Comparison of ENCODE assay signal across 16 cellular contexts in the genomic region with DNA sequence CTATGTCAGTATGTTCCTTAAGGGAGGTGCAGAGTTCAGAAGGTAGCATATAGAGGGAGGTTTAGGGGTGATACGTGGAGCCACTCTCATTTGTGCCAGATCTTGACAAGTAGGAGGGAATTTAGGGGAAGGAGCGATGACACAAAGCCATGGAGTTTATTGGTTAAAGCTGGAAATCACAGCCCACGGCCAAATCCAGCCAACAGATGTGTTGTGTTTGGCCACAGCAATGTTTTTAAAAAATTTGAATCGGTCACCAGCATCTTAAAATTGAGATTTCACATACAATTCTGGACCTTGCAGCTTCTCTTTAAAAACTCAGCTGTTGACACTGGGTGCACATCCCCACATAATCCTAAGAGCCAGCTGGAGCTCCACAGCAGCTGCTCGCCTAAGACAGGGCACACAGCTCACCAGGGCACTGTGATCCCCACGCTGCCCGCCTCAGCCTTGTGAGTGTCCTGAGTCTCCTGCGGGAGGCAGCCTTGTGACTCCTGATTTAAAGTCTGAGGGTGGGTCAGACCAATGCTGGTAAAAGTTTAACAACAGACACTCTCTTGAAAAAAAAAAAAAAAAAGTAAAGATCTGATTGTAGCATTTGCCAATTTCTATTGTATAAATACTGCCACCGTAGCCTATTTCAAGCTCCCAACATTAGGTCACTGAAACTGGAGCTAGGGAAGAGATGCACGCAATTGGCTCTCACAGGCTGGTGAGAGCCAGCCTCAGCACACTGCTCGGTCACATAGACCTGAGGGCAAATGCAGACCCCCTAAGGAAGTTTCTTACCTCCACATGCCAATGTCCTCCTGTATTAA.
DNase-seq lines count a peak whose midpoint lies in the region; ATAC-seq and TF ChIP-seq lines count a peak whose summit lies in the region.
"Had no signal": no experiment of that assay in that cellular context is flagged by ENCODE, and none has a peak within 500 bp of the region (broad histone marks: within the 10 kb centered on the region; RNA-seq: fewer than 3 reads in every experiment).

No MANE protein-coding gene starts in this region.

- no peak overlapping the region for H4K5ac ChIP-seq in mesendoderm (ENCODE audit: low read length)

- no peak overlapping the region for H3K18ac ChIP-seq in mesendoderm (ENCODE audit: low read length)

- H3K9me3 Mint-ChIP-seq in endothelial cell (ENCODE audit: unreplicated experiment) = no peaks in the 10 kb centered on the region
- H3K9me3 Mint-ChIP-seq: activated CD4-positive, alpha-beta T cell treated with anti-CD3 and anti-CD28 coated beads, Interleukin-2, amount 10 ng/mL, durations not matched to agents 7 days and 5 days had no signal

- H3K36me3 Mint-ChIP-seq in endothelial cell (ENCODE audit: low read depth, unreplicated experiment) = peaks cover 3% of the 10 kb centered on the region

- no peaks in the 10 kb centered on the region for H3K27me3 ChIP-seq in mesendoderm (ENCODE audit: insufficient read depth, low read length, poor library complexity)

- H3K4me3 ChIP-seq in mesendoderm (ENCODE audit: low read length) = no peak overlapping the region
- H3K4me3 ChIP-seq: gastrocnemius medialis had no signal

- H4K8ac ChIP-seq in mesendoderm (ENCODE audit: low read depth, low read length) = no peak overlapping the region

- no peak overlapping the region for H3K4ac ChIP-seq in mesendoderm (ENCODE audit: low read depth, low read length)

- no peak overlapping the region for H3K23ac ChIP-seq in mesendoderm (ENCODE audit: low read length)

- peak overlapping the region; percentile 44 for H3K27ac Mint-ChIP-seq in endothelial cell (ENCODE audit: unreplicated experiment)
- H3K27ac Mint-ChIP-seq: activated CD4-positive, alpha-beta T cell treated with anti-CD3 and anti-CD28 coated beads, Interleukin-2, amount 10 ng/mL, durations not matched to agents 7 days and 5 days had no signal

- peaks cover 54% of the 10 kb centered on the region for H3K4me1 Mint-ChIP-seq in endothelial cell (ENCODE audit: unreplicated experiment)
- H3K4me1 Mint-ChIP-seq: activated CD4-positive, alpha-beta T cell treated with anti-CD3 and anti-CD28 coated beads, Interleukin-2, amount 10 ng/mL, durations not matched to agents 7 days and 5 days had no signal

- no peak overlapping the region for H2AK5ac ChIP-seq in mesendoderm (ENCODE audit: low read length)

- H2BK120ac ChIP-seq in mesendoderm (ENCODE audit: low read depth, low read length) = no peak overlapping the region

- H3K36me3 ChIP-seq in mesendoderm (ENCODE audit: control insufficient read depth, insufficient read depth, low read length) = no peaks in the 10 kb centered on the region
- H3K36me3 ChIP-seq: gastrocnemius medialis, tibial artery had no signal

- H3K4me1 ChIP-seq in mesendoderm (ENCODE audit: control insufficient read depth, low read depth, low read length) = peaks cover 2% of the 10 kb centered on the region
- H3K4me1 ChIP-seq: gastrocnemius medialis had no signal

- H2BK5ac ChIP-seq in mesendoderm (ENCODE audit: low read length) = no peak overlapping the region

- no peak overlapping the region for H3K4me2 ChIP-seq in mesendoderm (ENCODE audit: low read length)

- no peak overlapping the region for H3K9ac ChIP-seq in mesendoderm (ENCODE audit: low read length)

- ATAC-seq in GM19463 (IDR thresholded peaks at IDR 0.05; ENCODE audit: unreplicated experiment) = no peak
- no peak for ATAC-seq in omental fat pad (ENCODE audit: low FRiP score)
- ATAC-seq: gastrocnemius medialis had no signal

- no peaks in the 10 kb centered on the region for H3K79me1 ChIP-seq in mesendoderm (ENCODE audit: low read length)

- TF ChIP-seq CTCF in endothelial cell (IDR thresholded peaks at IDR 0.05; ENCODE audit: unreplicated experiment) = no peak
- TF ChIP-seq CTCF in omental fat pad (IDR thresholded peaks at IDR 0.05) = no peak

- H3K27ac ChIP-seq in mesendoderm (ENCODE audit: low read depth, low read length) = no peak overlapping the region
- H3K27ac ChIP-seq: 22Rv1, gastrocnemius medialis had no signal

- DNase-seq in DMS 273 (lab: John Stamatoyannopoulos, UW; ENCODE audit: unreplicated experiment) (peak; percentile 51), DMS 273 treated with DMSO at 0.1 percent for 48 hours (lab: John Stamatoyannopoulos, UW) (no peak), endothelial cell (ENCODE audit: low spot score) (no peak), mesendoderm (peak; percentile 46), superior temporal gyrus (ENCODE audit: extremely low spot score) (peak; percentile 70), cortex of kidney (lab: John Stamatoyannopoulos, UW) (no peak), omental fat pad (ENCODE audit: low spot score) (no peak)
- DNase-seq: activated CD4-positive, alpha-beta T cell treated with anti-CD3 and anti-CD28 coated beads, Interleukin-2, amount 10 ng/mL, durations not matched to agents 7 days and 5 days; activated effector memory CD4-positive, alpha-beta T cell treated with anti-CD3 and anti-CD28 coated beads, Interleukin-2, amount 50 U/mL, for 16 hours; DND-41; gastrocnemius medialis; NCI-H187; SW 1271 had no signal

- H3K27me3 Mint-ChIP-seq in endothelial cell (ENCODE audit: unreplicated experiment) = peaks cover 2% of the 10 kb centered on the region

- H2BK15ac ChIP-seq in mesendoderm (replicated peaks; ENCODE audit: low read depth) = no peak overlapping the region

- H3K79me2 ChIP-seq in mesendoderm (ENCODE audit: control insufficient read depth, insufficient read depth, low read length) = no peaks in the 10 kb centered on the region

- no CpG with 5 or more reads among the region's 11 CpGs for WGBS in mesendoderm (ENCODE audit: extremely low coverage, insufficient coverage, low lambda C conversion rate)

- H3K4me3 Mint-ChIP-seq in endothelial cell (ENCODE audit: unreplicated experiment) = no peak overlapping the region
- H3K4me3 Mint-ChIP-seq: activated CD4-positive, alpha-beta T cell treated with anti-CD3 and anti-CD28 coated beads, Interleukin-2, amount 10 ng/mL, durations not matched to agents 7 days and 5 days had no signal

- H3K56ac ChIP-seq in mesendoderm (ENCODE audit: low read length) = peak overlapping the region; percentile 53

Comparison
In these comparisons a context has a peak if more than half of its experiments do, and no peak if none do; other contexts are left out.
1. DNase-seq: peak in DMS 273 (single experiment), mesendoderm (single experiment) and superior temporal gyrus (single experiment); none in DMS 273 treated with DMSO at 0.1 percent for 48 hours (single experiment), endothelial cell (single experiment), cortex of kidney (single experiment) and omental fat pad (single experiment).